9 cellular contexts compared by ENCODE assay signal in the genomic region with DNA sequence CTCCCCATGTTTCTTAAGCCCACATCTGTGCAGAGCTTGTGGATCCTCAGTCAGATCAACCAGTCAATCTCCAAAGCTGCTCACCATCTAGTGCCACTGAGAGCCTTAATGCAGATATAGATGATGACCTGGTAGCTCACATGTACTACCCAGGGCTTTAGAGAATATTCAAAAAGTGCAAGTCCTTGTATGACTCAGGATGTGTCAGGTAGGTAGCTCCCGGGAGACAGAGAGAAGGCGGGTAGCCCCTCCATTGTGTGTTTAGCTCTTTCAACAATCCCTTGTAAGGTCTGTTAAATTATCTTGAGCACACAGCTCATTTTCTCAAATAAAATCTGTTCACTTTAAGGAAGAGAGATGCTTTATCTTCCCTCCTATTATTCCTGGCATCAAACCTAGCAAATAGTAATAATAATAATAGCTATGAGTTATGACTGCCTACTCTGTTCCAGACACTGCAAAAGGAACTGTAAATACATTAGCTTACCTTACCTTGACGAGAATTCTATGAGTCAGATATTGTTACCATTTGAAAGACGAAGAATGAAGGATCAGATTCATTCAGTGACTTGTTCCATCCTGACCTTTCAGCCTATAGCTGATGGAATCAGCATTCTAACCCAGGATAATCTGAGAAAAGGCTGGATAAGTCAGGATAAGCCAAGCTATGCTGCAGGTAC. TPM values are rescaled to one million over a fixed set of nuclear protein-coding genes. Genes with fewer than 3 reads are reported as not detected.
DNase-seq lines count a peak whose midpoint lies in the region; ATAC-seq lines count a peak whose summit lies in the region.
"Had no signal": no experiment of that assay in that cellular context is flagged by ENCODE, and none has a peak within 500 bp of the region (broad histone marks: within the 10 kb centered on the region; RNA-seq: fewer than 3 reads in every experiment).

No MANE protein-coding gene starts in this region.

- no peak for DNase-seq in CD4-positive, alpha-beta memory T cell
- DNase-seq in activated CD8-positive, alpha-beta T cell treated with anti-CD3 and anti-CD28 coated beads, Interleukin-2, amount 10 ng/mL, durations not matched to agents 7 days and 5 days = no peak
- no peak for DNase-seq in stimulated activated naive CD4-positive, alpha-beta T cell (lab: John Stamatoyannopoulos, UW)
- DNase-seq in Right ventricle myocardium superior (no peak), sciatic nerve (ENCODE audit: low spot score) (no peak), middle frontal gyrus (ENCODE audit: extremely low spot score, low spot score) (no peak)
- DNase-seq: EL had no signal

- H3K4me3 ChIP-seq in CD4-positive, alpha-beta memory T cell (ENCODE audit: low read length in 2 of 2) = no peak overlapping the region

- no peaks in the 10 kb centered on the region for H3K36me3 ChIP-seq in CD4-positive, alpha-beta memory T cell (ENCODE audit: insufficient read depth, low read length)

- H3K9me3 Mint-ChIP-seq in CD4-positive, alpha-beta memory T cell = no peaks in the 10 kb centered on the region
- H3K9me3 Mint-ChIP-seq in activated CD8-positive, alpha-beta T cell treated with anti-CD3 and anti-CD28 coated beads, Interleukin-2, amount 10 ng/mL, durations not matched to agents 7 days and 5 days (ENCODE audit: insufficient read depth) = peaks cover 4% of the 10 kb centered on the region

- no peaks in the 10 kb centered on the region for H3K27me3 Mint-ChIP-seq in CD4-positive, alpha-beta memory T cell
- H3K27me3 Mint-ChIP-seq in activated CD8-positive, alpha-beta T cell treated with anti-CD3 and anti-CD28 coated beads, Interleukin-2, amount 10 ng/mL, durations not matched to agents 7 days and 5 days (ENCODE audit: low read depth) = no peaks in the 10 kb centered on the region

- H3K27ac ChIP-seq in CD4-positive, alpha-beta memory T cell (ENCODE audit: low read depth, low read length) = no peak overlapping the region

- no peaks in the 10 kb centered on the region for H3K9me3 ChIP-seq in CD4-positive, alpha-beta memory T cell (ENCODE audit: control insufficient read depth in 1 of 2, low read length in 2 of 2)

- H3K27ac Mint-ChIP-seq in CD4-positive, alpha-beta memory T cell = peak overlapping the region; percentile 5 to 78 (median 42)
- peak overlapping the region; percentile 90 for H3K27ac Mint-ChIP-seq in activated CD8-positive, alpha-beta T cell treated with anti-CD3 and anti-CD28 coated beads, Interleukin-2, amount 10 ng/mL, durations not matched to agents 7 days and 5 days

- POLR2A ChIA-PET in CD4-positive, alpha-beta memory T cell (lab: Charles Lee; ENCODE audit: partially characterized antibody) = interaction anchor here (0.8 to 3.3 kb wide), 5 partner anchors 53 to 74 kb away, joined by 3 to 10 read pairs (median 7); a partner anchor contains a TSS
- POLR2A ChIA-PET in activated CD8-positive, alpha-beta T cell treated with anti-CD3 and anti-CD28 coated beads, Interleukin-2, amount 10 ng/mL, durations not matched to agents 7 days and 5 days (lab: Charles Lee) = interaction anchor here (1.2 to 5.3 kb wide), 4 partner anchors 11 to 70 kb away, joined by 3 to 37 read pairs (median 4); no protein-coding TSS in a partner anchor

- CTCF ChIA-PET in CD4-positive, alpha-beta memory T cell (lab: Charles Lee; ENCODE audit: partially characterized antibody) = interaction anchor here (1.2 to 1.6 kb wide), 2 partner anchors 61 to 72 kb away, joined by 4 to 6 read pairs; no protein-coding TSS in a partner anchor
- CTCF ChIA-PET in activated CD8-positive, alpha-beta T cell treated with anti-CD3 and anti-CD28 coated beads, Interleukin-2, amount 10 ng/mL, durations not matched to agents 7 days and 5 days (lab: Charles Lee) = interaction anchor here (0.6 to 2.3 kb wide), 11 partner anchors 12 to 413 kb away, joined by 3 to 16 read pairs (median 4); no protein-coding TSS in a partner anchor

- no peaks in the 10 kb centered on the region for H3K27me3 ChIP-seq in CD4-positive, alpha-beta memory T cell (ENCODE audit: insufficient read depth, low read length)

- peak overlapping the region in 6 of 8 donors; percentile 55 to 84 (median 64) for H3K4me3 Mint-ChIP-seq in CD4-positive, alpha-beta memory T cell
- peak overlapping the region; percentile 51 for H3K4me3 Mint-ChIP-seq in activated CD8-positive, alpha-beta T cell treated with anti-CD3 and anti-CD28 coated beads, Interleukin-2, amount 10 ng/mL, durations not matched to agents 7 days and 5 days

- H3K36me3 Mint-ChIP-seq in CD4-positive, alpha-beta memory T cell = no peaks in the 10 kb centered on the region
- H3K36me3 Mint-ChIP-seq in activated CD8-positive, alpha-beta T cell treated with anti-CD3 and anti-CD28 coated beads, Interleukin-2, amount 10 ng/mL, durations not matched to agents 7 days and 5 days (ENCODE audit: low read depth) = peaks cover 3% of the 10 kb centered on the region

- peaks cover 15 to 37% (median 28%) of the 10 kb centered on the region in 4 donors for H3K4me1 Mint-ChIP-seq in CD4-positive, alpha-beta memory T cell
- peaks cover 42% of the 10 kb centered on the region for H3K4me1 Mint-ChIP-seq in activated CD8-positive, alpha-beta T cell treated with anti-CD3 and anti-CD28 coated beads, Interleukin-2, amount 10 ng/mL, durations not matched to agents 7 days and 5 days (ENCODE audit: low read depth)

- H3K4me1 ChIP-seq in CD4-positive, alpha-beta memory T cell (ENCODE audit: insufficient read depth, low read length) = peaks cover 27% of the 10 kb centered on the region

- intact Hi-C loops in CD4-positive, alpha-beta memory T cell (cut with micrococcal nuclease) = loop anchor here (5.0 kb wide), 2 partner anchors 51 to 74 kb away; no protein-coding TSS in a partner anchor
- intact Hi-C loops in Right ventricle myocardium superior (cut with DNase I) = no loop called here
- intact Hi-C loops in sciatic nerve (cut with DNase I) = no loop called here

- peak; percentile 43 for ATAC-seq in GM19025 (IDR thresholded peaks at IDR 0.05; ENCODE audit: low read depth, unreplicated experiment)
- ATAC-seq in HG03025 (IDR thresholded peaks at IDR 0.05; ENCODE audit: low FRiP score, unreplicated experiment) = peak; percentile 38
- peak; percentile 36 for ATAC-seq in activated CD8-positive, alpha-beta T cell treated with anti-CD3 and anti-CD28 coated beads, Interleukin-2, amount 10 ng/mL, durations not matched to agents 7 days and 5 days
- no peak for ATAC-seq in Right ventricle myocardium superior (ENCODE audit: poor library complexity)
- ATAC-seq in sciatic nerve = no peak

RNA-seq across cellular contexts. Expression of a gene that starts 57.6 kb away (rescaled TPM):
- total RNA-seq in CD4-positive, alpha-beta memory T cell = 100 to 1,000 TPM; 150 to 151 TPM
- 100 to 1,000 TPM in 1 of 2 donors, 10 to 100 TPM in 1; 83.3 to 103 TPM for polyA plus RNA-seq in CD4-positive, alpha-beta memory T cell
- 100 to 1,000 TPM; 572 to 592 TPM for total RNA-seq in activated CD8-positive, alpha-beta T cell treated with anti-CD3 and anti-CD28 coated beads, Interleukin-2, amount 10 ng/mL, durations not matched to agents 7 days and 5 days
- total RNA-seq in Right ventricle myocardium superior (206 TPM), sciatic nerve (130 TPM)

Comparison
In these comparisons a context has a peak if more than half of its experiments do, and no peak if none do; other contexts are left out.
1. ATAC-seq: peak in GM19025 (single experiment), HG03025 (single experiment) and activated CD8-positive, alpha-beta T cell treated with anti-CD3 and anti-CD28 coated beads, Interleukin-2, amount 10 ng/mL, durations not matched to agents 7 days and 5 days (single experiment); none in Right ventricle myocardium superior (single experiment) and sciatic nerve (single experiment).